In genomic region chr9:131502781-131503625, GRCh38 we compare ENCODE assay signal across 8 cellular contexts.
A peak's percentile ranks its signal among the peaks of the same experiment; 100 is the strongest.
DNase-seq lines count a peak whose midpoint lies in the region; ATAC-seq lines count a peak whose summit lies in the region.

Gene POMT1, plus strand, starts transcription at chr9:131502918. Its CDS starts 1,301 bp downstream, at chr9:131504219.

- H4K20me1 ChIP-seq in BLaER1 treated with 17β-estradiol and CSF1 and Interleukin-3, amounts not matched to agents 10 nM and 100 nM, result peaks cover 17 to 59% (median 49%) of the 10 kb centered on the region in 11 experiments; a peak in 21 of 22 replicates

- ATAC-seq in GM19395 (IDR thresholded peaks at IDR 0.05; ENCODE audit: unreplicated experiment) (peak; percentile 83), memory B cell (ENCODE audit: low read depth) (peak; percentile 91)

- peak within 1 kb of the TSS; percentile 72 to 84 (median 76) for H3K27ac ChIP-seq in BLaER1 treated with 17β-estradiol and CSF1 and Interleukin-3, amounts not matched to agents 10 nM and 100 nM
- peak within 1 kb of the TSS; percentile 81 for H3K27ac ChIP-seq in effector memory CD4-positive, alpha-beta T cell (ENCODE audit: insufficient read depth, low read length, poor library complexity, severe bottlenecking)

- H3K9me3 ChIP-seq in BLaER1 treated with 17β-estradiol and CSF1 and Interleukin-3, amounts not matched to agents 10 nM and 100 nM (replicated peaks in 1 of 11), result no peaks in the 10 kb centered on the region
- no peaks in the 10 kb centered on the region for H3K9me3 ChIP-seq in effector memory CD4-positive, alpha-beta T cell (ENCODE audit: control insufficient read depth, low read length)

- peak within 1 kb of the TSS; percentile 77 to 96 (median 86) for H3K4me3 ChIP-seq in BLaER1 treated with 17β-estradiol and CSF1 and Interleukin-3, amounts not matched to agents 10 nM and 100 nM
- H3K4me3 ChIP-seq in effector memory CD4-positive, alpha-beta T cell (ENCODE audit: insufficient read depth, low read depth, low read length, poor library complexity, severe bottlenecking), result peak within 1 kb of the TSS; percentile 98

- H3K4me1 Mint-ChIP-seq in memory B cell, result peaks cover 21% of the 10 kb centered on the region

- H3K4me3 Mint-ChIP-seq in memory B cell, result peak within 1 kb of the TSS; percentile 96

- H3K4me2 ChIP-seq in BLaER1 treated with 17β-estradiol and CSF1 and Interleukin-3, amounts not matched to agents 10 nM and 100 nM, result peak within 1 kb of the TSS; percentile 90 to 100 (median 98)

- no peaks in the 10 kb centered on the region for H3K27me3 Mint-ChIP-seq in memory B cell

- H3K36me3 ChIP-seq in BLaER1 treated with 17β-estradiol and CSF1 and Interleukin-3, amounts not matched to agents 10 nM and 100 nM, result peaks cover 32 to 54% (median 39%) of the 10 kb centered on the region in 11 experiments
- peaks cover 9% of the 10 kb centered on the region for H3K36me3 ChIP-seq in effector memory CD4-positive, alpha-beta T cell (ENCODE audit: control insufficient read depth, insufficient read depth, low read length)

- peak within 1 kb of the TSS; percentile 87 for H3K27ac Mint-ChIP-seq in memory B cell

- peaks cover 2% of the 10 kb centered on the region for H3K36me3 Mint-ChIP-seq in memory B cell

- H3K9ac ChIP-seq in BLaER1 treated with 17β-estradiol and CSF1 and Interleukin-3, amounts not matched to agents 10 nM and 100 nM, result peak within 1 kb of the TSS; percentile 79 to 92 (median 87)

- H3K9me3 Mint-ChIP-seq in memory B cell, result no peaks in the 10 kb centered on the region

- DNase-seq in HK-2 (ENCODE audit: unreplicated experiment) (peak; percentile 88), NCI-H82 treated with DMSO at 0.1 percent for 48 hours (lab: John Stamatoyannopoulos, UW; ENCODE audit: unreplicated experiment) (peak; percentile 79), memory B cell (ENCODE audit: low spot score in 2 of 2) (peak; percentile 84 to 85)
- DNase-seq in activated CD8-positive, alpha-beta memory T cell treated with anti-CD3 and anti-CD28 coated beads for 4 hours (ENCODE audit: low read depth in 2 of 2), result peak; percentile 75
- peak; percentile 81 to 83 (median 82) for DNase-seq in effector memory CD4-positive, alpha-beta T cell
- DNase-seq in stimulated activated CD8-positive, alpha-beta memory T cell treated with anti-CD3 and anti-CD28 coated beads, Interleukin-12 subunit alpha, Interleukin-12 subunit beta, amount 100 ng/mL, for 1 hour (ENCODE audit: low read depth), result peak; percentile 75

- peaks cover 18 to 37% (median 27%) of the 10 kb centered on the region in 10 experiments for H3K4me1 ChIP-seq in BLaER1 treated with 17β-estradiol and CSF1 and Interleukin-3, amounts not matched to agents 10 nM and 100 nM
- peaks cover 48% of the 10 kb centered on the region for H3K4me1 ChIP-seq in effector memory CD4-positive, alpha-beta T cell (ENCODE audit: control insufficient read depth, insufficient read depth, low read length, poor library complexity, severe bottlenecking)

- no peaks in the 10 kb centered on the region for H3K27me3 ChIP-seq in BLaER1 treated with 17β-estradiol and CSF1 and Interleukin-3, amounts not matched to agents 10 nM and 100 nM
- no peaks in the 10 kb centered on the region for H3K27me3 ChIP-seq in effector memory CD4-positive, alpha-beta T cell (replicated peaks; ENCODE audit: control insufficient read depth, insufficient read depth, low read length, poor library complexity, severe bottlenecking)

Comparison
In these comparisons a context has a peak if more than half of its experiments do, and no peak if none do; other contexts are left out.
1. Peak in every context shown above with its lines: DNase-seq, ATAC-seq, H3K4me3 ChIP-seq and H3K27ac ChIP-seq.